Comparison of ENCODE assay signal across 1 cellular context in the genomic region with DNA sequence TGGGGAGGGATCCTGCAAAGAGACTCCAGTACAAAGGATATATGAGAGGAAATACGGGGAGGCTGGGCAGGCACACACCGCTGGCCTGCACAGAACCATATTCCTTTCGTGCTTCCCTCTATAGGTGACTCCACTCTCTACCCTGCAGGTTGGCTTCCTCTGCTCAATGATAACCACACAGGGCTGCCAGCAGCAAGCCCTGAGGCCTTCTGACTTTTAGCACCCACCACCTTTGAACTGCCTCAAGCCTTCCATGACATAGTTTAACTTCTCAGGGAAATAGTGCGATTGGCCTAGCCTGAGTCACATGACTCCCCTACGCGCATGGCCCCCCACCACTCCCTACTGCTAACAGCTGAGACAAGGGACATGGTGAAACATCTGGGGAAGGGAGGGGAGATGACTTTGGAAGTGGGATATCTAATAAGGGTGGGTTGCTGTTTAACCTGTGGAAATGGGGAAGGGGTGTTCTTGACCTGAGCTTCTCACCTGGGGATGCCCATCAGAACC.
TF ChIP-seq lines count a peak whose summit lies in the region.

No MANE protein-coding gene starts in this region.

TF ChIP-seq in HepG2, 621 proteins besides CTCF, POLR2A, EP300 and RAD21 (continued from another document):
- TF ChIP-seq, protein P1, sequence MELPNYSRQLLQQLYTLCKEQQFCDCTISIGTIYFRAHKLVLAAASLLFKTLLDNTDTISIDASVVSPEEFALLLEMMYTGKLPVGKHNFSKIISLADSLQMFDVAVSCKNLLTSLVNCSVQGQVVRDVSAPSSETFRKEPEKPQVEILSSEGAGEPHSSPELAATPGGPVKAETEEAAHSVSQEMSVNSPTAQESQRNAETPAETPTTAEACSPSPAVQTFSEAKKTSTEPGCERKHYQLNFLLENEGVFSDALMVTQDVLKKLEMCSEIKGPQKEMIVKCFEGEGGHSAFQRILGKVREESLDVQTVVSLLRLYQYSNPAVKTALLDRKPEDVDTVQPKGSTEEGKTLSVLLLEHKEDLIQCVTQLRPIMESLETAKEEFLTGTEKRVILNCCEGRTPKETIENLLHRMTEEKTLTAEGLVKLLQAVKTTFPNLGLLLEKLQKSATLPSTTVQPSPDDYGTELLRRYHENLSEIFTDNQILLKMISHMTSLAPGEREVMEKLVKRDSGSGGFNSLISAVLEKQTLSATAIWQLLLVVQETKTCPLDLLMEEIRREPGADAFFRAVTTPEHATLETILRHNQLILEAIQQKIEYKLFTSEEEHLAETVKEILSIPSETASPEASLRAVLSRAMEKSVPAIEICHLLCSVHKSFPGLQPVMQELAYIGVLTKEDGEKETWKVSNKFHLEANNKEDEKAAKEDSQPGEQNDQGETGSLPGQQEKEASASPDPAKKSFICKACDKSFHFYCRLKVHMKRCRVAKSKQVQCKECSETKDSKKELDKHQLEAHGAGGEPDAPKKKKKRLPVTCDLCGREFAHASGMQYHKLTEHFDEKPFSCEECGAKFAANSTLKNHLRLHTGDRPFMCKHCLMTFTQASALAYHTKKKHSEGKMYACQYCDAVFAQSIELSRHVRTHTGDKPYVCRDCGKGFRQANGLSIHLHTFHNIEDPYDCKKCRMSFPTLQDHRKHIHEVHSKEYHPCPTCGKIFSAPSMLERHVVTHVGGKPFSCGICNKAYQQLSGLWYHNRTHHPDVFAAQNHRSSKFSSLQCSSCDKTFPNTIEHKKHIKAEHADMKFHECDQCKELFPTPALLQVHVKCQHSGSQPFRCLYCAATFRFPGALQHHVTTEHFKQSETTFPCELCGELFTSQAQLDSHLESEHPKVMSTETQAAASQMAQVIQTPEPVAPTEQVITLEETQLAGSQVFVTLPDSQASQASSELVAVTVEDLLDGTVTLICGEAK (IDR thresholded peaks at IDR 0.05), result no peak
- TF ChIP-seq, protein P1 (CRISPR knock-in tag; IDR thresholded peaks at IDR 0.05), result no peak
- no peak for TF ChIP-seq SP140L (CRISPR knock-in tag; IDR thresholded peaks at IDR 0.05; ENCODE audit: borderline replicate concordance)
- no peak for TF ChIP-seq ZNF570 (CRISPR knock-in tag; IDR thresholded peaks at IDR 0.05; ENCODE audit: borderline replicate concordance)
- TF ChIP-seq ZNF558 (CRISPR knock-in tag; IDR thresholded peaks at IDR 0.05; ENCODE audit: borderline replicate concordance), result no peak
- TF ChIP-seq KLF9 (CRISPR knock-in tag; IDR thresholded peaks at IDR 0.05; ENCODE audit: low read depth), result no peak
- TF ChIP-seq ZNF496 (CRISPR knock-in tag; IDR thresholded peaks at IDR 0.05; ENCODE audit: insufficient replicate concordance), result no peak
- peak; percentile 31; the same call in 1 of the 2 replicates for TF ChIP-seq ZBTB38 (CRISPR knock-in tag; IDR thresholded peaks at IDR 0.05)
- no peak for TF ChIP-seq RCOR2 (CRISPR knock-in tag; IDR thresholded peaks at IDR 0.05)
- TF ChIP-seq ZNF264 (CRISPR knock-in tag; IDR thresholded peaks at IDR 0.05), result no peak
- no peak for TF ChIP-seq ZNF335 (CRISPR knock-in tag; IDR thresholded peaks at IDR 0.05)
- TF ChIP-seq ZNF263 (CRISPR knock-in tag; IDR thresholded peaks at IDR 0.05), result no peak
- no peak for TF ChIP-seq MEIS1 (CRISPR knock-in tag; IDR thresholded peaks at IDR 0.05; ENCODE audit: borderline replicate concordance)
- TF ChIP-seq IRX3 (CRISPR knock-in tag; IDR thresholded peaks at IDR 0.05; ENCODE audit: borderline replicate concordance, low read depth), result no peak
- 0 out of 2 replicates have a peak, but pooled peaks have one; percentile 26 for TF ChIP-seq ZNF891 (CRISPR knock-in tag; IDR thresholded peaks at IDR 0.05)
- TF ChIP-seq KDM3A (CRISPR knock-in tag; IDR thresholded peaks at IDR 0.05; ENCODE audit: low read depth), result no peak
- no peak for TF ChIP-seq ZNF589 (CRISPR knock-in tag; conservative IDR thresholded peaks at IDR 0.05)
- no peak for TF ChIP-seq GABPB1 (CRISPR knock-in tag; IDR thresholded peaks at IDR 0.05)
- TF ChIP-seq, protein P2, sequence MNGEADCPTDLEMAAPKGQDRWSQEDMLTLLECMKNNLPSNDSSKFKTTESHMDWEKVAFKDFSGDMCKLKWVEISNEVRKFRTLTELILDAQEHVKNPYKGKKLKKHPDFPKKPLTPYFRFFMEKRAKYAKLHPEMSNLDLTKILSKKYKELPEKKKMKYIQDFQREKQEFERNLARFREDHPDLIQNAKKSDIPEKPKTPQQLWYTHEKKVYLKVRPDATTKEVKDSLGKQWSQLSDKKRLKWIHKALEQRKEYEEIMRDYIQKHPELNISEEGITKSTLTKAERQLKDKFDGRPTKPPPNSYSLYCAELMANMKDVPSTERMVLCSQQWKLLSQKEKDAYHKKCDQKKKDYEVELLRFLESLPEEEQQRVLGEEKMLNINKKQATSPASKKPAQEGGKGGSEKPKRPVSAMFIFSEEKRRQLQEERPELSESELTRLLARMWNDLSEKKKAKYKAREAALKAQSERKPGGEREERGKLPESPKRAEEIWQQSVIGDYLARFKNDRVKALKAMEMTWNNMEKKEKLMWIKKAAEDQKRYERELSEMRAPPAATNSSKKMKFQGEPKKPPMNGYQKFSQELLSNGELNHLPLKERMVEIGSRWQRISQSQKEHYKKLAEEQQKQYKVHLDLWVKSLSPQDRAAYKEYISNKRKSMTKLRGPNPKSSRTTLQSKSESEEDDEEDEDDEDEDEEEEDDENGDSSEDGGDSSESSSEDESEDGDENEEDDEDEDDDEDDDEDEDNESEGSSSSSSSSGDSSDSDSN (CRISPR knock-in tag; IDR thresholded peaks at IDR 0.05), result no peak
- TF ChIP-seq, protein P3, sequence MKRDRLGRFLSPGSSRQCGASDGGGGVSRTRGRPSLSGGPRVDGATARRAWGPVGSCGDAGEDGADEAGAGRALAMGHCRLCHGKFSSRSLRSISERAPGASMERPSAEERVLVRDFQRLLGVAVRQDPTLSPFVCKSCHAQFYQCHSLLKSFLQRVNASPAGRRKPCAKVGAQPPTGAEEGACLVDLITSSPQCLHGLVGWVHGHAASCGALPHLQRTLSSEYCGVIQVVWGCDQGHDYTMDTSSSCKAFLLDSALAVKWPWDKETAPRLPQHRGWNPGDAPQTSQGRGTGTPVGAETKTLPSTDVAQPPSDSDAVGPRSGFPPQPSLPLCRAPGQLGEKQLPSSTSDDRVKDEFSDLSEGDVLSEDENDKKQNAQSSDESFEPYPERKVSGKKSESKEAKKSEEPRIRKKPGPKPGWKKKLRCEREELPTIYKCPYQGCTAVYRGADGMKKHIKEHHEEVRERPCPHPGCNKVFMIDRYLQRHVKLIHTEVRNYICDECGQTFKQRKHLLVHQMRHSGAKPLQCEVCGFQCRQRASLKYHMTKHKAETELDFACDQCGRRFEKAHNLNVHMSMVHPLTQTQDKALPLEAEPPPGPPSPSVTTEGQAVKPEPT (CRISPR knock-in tag; IDR thresholded peaks at IDR 0.05; ENCODE audit: low read depth), result no peak
- TF ChIP-seq XRCC5 (optimal IDR thresholded peaks at IDR 0.05; ENCODE audit: low read length), result no peak
- TF ChIP-seq ZNF513 (CRISPR knock-in tag; conservative IDR thresholded peaks at IDR 0.05), result no peak
- no peak for TF ChIP-seq ZNF256 (CRISPR knock-in tag; conservative IDR thresholded peaks at IDR 0.05)
- TF ChIP-seq RBM22 (optimal IDR thresholded peaks at IDR 0.05; ENCODE audit: low read length), result no peak
- peak; percentile 24; the same call in 1 of the 2 replicates for TF ChIP-seq ZBTB33 (CRISPR knock-in tag; IDR thresholded peaks at IDR 0.05)
- no peak for TF ChIP-seq THYN1 (CRISPR knock-in tag; IDR thresholded peaks at IDR 0.05; ENCODE audit: borderline replicate concordance, low read depth)
- TF ChIP-seq FLYWCH1 (CRISPR knock-in tag; IDR thresholded peaks at IDR 0.05), result no peak
- no peak for TF ChIP-seq SALL2 (CRISPR knock-in tag; IDR thresholded peaks at IDR 0.05)
- TF ChIP-seq, protein P4, sequence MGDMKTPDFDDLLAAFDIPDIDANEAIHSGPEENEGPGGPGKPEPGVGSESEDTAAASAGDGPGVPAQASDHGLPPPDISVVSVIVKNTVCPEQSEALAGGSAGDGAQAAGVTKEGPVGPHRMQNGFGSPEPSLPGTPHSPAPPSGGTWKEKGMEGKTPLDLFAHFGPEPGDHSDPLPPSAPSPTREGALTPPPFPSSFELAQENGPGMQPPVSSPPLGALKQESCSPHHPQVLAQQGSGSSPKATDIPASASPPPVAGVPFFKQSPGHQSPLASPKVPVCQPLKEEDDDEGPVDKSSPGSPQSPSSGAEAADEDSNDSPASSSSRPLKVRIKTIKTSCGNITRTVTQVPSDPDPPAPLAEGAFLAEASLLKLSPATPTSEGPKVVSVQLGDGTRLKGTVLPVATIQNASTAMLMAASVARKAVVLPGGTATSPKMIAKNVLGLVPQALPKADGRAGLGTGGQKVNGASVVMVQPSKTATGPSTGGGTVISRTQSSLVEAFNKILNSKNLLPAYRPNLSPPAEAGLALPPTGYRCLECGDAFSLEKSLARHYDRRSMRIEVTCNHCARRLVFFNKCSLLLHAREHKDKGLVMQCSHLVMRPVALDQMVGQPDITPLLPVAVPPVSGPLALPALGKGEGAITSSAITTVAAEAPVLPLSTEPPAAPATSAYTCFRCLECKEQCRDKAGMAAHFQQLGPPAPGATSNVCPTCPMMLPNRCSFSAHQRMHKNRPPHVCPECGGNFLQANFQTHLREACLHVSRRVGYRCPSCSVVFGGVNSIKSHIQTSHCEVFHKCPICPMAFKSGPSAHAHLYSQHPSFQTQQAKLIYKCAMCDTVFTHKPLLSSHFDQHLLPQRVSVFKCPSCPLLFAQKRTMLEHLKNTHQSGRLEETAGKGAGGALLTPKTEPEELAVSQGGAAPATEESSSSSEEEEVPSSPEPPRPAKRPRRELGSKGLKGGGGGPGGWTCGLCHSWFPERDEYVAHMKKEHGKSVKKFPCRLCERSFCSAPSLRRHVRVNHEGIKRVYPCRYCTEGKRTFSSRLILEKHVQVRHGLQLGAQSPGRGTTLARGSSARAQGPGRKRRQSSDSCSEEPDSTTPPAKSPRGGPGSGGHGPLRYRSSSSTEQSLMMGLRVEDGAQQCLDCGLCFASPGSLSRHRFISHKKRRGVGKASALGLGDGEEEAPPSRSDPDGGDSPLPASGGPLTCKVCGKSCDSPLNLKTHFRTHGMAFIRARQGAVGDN (CRISPR knock-in tag; IDR thresholded peaks at IDR 0.05), result peak; percentile 19; the same call in 1 of the 2 replicates
- TF ChIP-seq ZNF790 (CRISPR knock-in tag; IDR thresholded peaks at IDR 0.05; ENCODE audit: borderline replicate concordance), result no peak
- no peak for TF ChIP-seq RBAK (CRISPR knock-in tag; IDR thresholded peaks at IDR 0.05)
- TF ChIP-seq ELF3 (CRISPR knock-in tag; IDR thresholded peaks at IDR 0.05), result no peak
- TF ChIP-seq AGO1 (IDR thresholded peaks at IDR 0.05; ENCODE audit: low read depth, low read length, poor library complexity, severe bottlenecking), result no peak
- TF ChIP-seq, protein P5, sequence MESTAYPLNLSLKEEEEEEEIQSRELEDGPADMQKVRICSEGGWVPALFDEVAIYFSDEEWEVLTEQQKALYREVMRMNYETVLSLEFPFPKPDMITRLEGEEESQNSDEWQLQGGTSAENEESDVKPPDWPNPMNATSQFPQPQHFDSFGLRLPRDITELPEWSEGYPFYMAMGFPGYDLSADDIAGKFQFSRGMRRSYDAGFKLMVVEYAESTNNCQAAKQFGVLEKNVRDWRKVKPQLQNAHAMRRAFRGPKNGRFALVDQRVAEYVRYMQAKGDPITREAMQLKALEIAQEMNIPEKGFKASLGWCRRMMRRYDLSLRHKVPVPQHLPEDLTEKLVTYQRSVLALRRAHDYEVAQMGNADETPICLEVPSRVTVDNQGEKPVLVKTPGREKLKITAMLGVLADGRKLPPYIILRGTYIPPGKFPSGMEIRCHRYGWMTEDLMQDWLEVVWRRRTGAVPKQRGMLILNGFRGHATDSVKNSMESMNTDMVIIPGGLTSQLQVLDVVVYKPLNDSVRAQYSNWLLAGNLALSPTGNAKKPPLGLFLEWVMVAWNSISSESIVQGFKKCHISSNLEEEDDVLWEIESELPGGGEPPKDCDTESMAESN (CRISPR knock-in tag; conservative IDR thresholded peaks at IDR 0.05), result no peak
